ENCODE assay signal across 8 cellular contexts in the genomic region with DNA sequence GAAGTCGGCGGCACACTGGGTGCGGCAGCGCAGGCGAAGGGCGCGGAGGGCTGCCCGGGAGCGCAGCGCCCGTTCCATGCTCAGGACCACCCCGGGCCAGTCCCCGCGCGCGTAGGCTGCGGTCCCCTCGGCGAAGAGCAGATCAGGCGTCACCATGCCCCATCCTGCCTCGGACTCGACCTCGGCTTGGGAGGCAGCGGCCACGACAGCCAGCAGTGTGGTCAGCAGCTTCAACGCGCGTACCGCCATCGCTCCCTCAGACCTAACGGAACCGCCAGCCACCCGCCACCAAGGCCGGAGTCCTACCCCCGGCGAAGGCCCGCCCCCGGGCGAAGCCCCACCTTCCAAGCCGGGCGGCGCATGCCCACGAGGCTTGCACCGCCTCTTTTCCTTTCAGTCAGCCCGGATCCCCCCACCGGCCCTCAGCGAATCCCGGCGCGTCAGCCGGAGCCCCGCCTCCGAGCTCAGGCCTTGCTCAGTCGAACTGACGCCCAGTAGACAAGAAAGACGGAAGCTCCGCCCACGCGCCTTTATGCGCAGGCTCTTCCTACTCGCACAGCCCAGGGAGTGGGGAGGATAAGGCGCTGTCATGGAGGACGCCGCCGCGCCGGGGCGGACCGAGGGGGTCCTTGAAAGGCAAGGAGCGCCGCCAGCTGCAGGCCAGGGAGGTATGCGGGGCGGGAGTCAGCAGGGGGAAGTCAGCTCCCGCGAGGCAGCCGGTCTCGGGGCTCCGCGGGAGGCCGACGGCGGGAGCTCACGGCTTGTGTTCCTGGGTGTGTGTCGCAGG. TPM values are rescaled to one million over a fixed set of nuclear protein-coding genes. Genes with fewer than 3 reads are reported as not detected.
A peak's percentile ranks its signal among the peaks of the same experiment; 100 is the strongest.
DNase-seq lines count a peak whose midpoint lies in the region; FAIRE-seq and TF ChIP-seq lines count a peak whose summit lies in the region.

Gene C1orf50 (plus strand): TSS at position 527 of the 787 bp plus-strand sequence. CDS start 63 bp downstream, at position 590.
Gene P3H1 (minus strand): TSS at position 306 of the 787 bp plus-strand sequence. CDS start 57 bp downstream, at position 249.

- FAIRE-seq in G401.6 (lab: Jason Lieb, UNC), result peak; percentile 96

- no peak for TF ChIP-seq CTCF in nephron progenitor cell (IDR thresholded peaks at IDR 0.05)

- H3K4me3 ChIP-seq in HAP-1 (peak within 1 kb of the TSS; percentile 98), MG63 (peak within 1 kb of the TSS; percentile 87)

- no peaks in the 10 kb centered on the region for H3K9me3 ChIP-seq in HAP-1
- no peaks in the 10 kb centered on the region for H3K9me3 ChIP-seq in MG63

- peaks cover 30% of the 10 kb centered on the region for H3K36me3 Mint-ChIP-seq in nephron progenitor cell (ENCODE audit: low read depth)
- H3K36me3 Mint-ChIP-seq in stimulated activated naive CD8-positive, alpha-beta T cell treated with anti-CD3 and anti-CD28 coated beads, Interleukin-15, Interleukin-2, amounts not matched to agents 100 ng/mL and 50 ng/mL, for 24 hours (ENCODE audit: low read depth), result peaks cover 21% of the 10 kb centered on the region

- peaks cover 27% of the 10 kb centered on the region for H3K4me1 Mint-ChIP-seq in nephron progenitor cell
- H3K4me1 Mint-ChIP-seq in stimulated activated naive CD8-positive, alpha-beta T cell treated with anti-CD3 and anti-CD28 coated beads, Interleukin-15, Interleukin-2, amounts not matched to agents 100 ng/mL and 50 ng/mL, for 24 hours (ENCODE audit: low read depth), result peaks cover 34% of the 10 kb centered on the region

- in situ Hi-C loops in HAP-1 (cut with MboI; ENCODE audit: low sequenced_read_pairs), result no loop called here

- H3K9me3 Mint-ChIP-seq in nephron progenitor cell, result no peaks in the 10 kb centered on the region
- no peaks in the 10 kb centered on the region for H3K9me3 Mint-ChIP-seq in stimulated activated naive CD8-positive, alpha-beta T cell treated with anti-CD3 and anti-CD28 coated beads, Interleukin-15, Interleukin-2, amounts not matched to agents 100 ng/mL and 50 ng/mL, for 24 hours

- H3K4me3 Mint-ChIP-seq in nephron progenitor cell, result no peak within 1 kb of the TSS
- H3K4me3 Mint-ChIP-seq in stimulated activated naive CD8-positive, alpha-beta T cell treated with anti-CD3 and anti-CD28 coated beads, Interleukin-15, Interleukin-2, amounts not matched to agents 100 ng/mL and 50 ng/mL, for 24 hours, result no peak within 1 kb of the TSS

- H3K27me3 ChIP-seq in HAP-1 (ENCODE audit: low read depth), result no peaks in the 10 kb centered on the region
- no peaks in the 10 kb centered on the region for H3K27me3 ChIP-seq in MG63

- peaks cover 15% of the 10 kb centered on the region for H3K4me1 ChIP-seq in HAP-1

- peaks cover 8% of the 10 kb centered on the region; the same call in 1 of the 2 replicates for H3K36me3 ChIP-seq in HAP-1 (replicated peaks)
- peaks cover 10% of the 10 kb centered on the region for H3K36me3 ChIP-seq in MG63

- DNase-seq in HAP-1 (ENCODE audit: low spot score in 2 of 2) (peak; percentile 97 to 100), MG63 (peak; percentile 99), SHP77 (lab: John Stamatoyannopoulos, UW) (peak; percentile 96 to 99), activated gamma-delta T cell (lab: John Stamatoyannopoulos, UW) (peak; percentile 99), fibroblast of the conjunctiva (ENCODE audit: low read depth) (peak; percentile 98), nephron progenitor cell (peak; percentile 100)

- no peaks in the 10 kb centered on the region for H3K27me3 Mint-ChIP-seq in nephron progenitor cell (ENCODE audit: low read depth, poor library complexity)
- no peaks in the 10 kb centered on the region for H3K27me3 Mint-ChIP-seq in stimulated activated naive CD8-positive, alpha-beta T cell treated with anti-CD3 and anti-CD28 coated beads, Interleukin-15, Interleukin-2, amounts not matched to agents 100 ng/mL and 50 ng/mL, for 24 hours

- no peak within 1 kb of the TSS for H3K27ac Mint-ChIP-seq in nephron progenitor cell
- peak within 1 kb of the TSS; percentile 87 for H3K27ac Mint-ChIP-seq in stimulated activated naive CD8-positive, alpha-beta T cell treated with anti-CD3 and anti-CD28 coated beads, Interleukin-15, Interleukin-2, amounts not matched to agents 100 ng/mL and 50 ng/mL, for 24 hours

RNA-seq across cellular contexts. Expression of gene C1orf50, which starts in this region (rescaled TPM):
- total RNA-seq in MG63 (2014; rRNA removed; shearing (Covaris generic); ENCODE audit: low replicate concordance), result 1.3 and 2.0 TPM in 2 replicates

RNA-seq across cellular contexts. Expression of gene P3H1, which starts in this region (rescaled TPM):
- 32.4 and 37.3 TPM in 2 replicates for total RNA-seq in MG63 (2014; rRNA removed; shearing (Covaris generic); ENCODE audit: low replicate concordance)

Comparison
In these comparisons a context has a peak if more than half of its experiments do, and no peak if none do; other contexts are left out.
1. Peak in every context shown above with its lines: DNase-seq and H3K4me3 ChIP-seq.